In genomic region chr5:149993471-149993870, GRCh38 we compare ENCODE assay signal across 24 cellular contexts. TPM values are rescaled to one million over a fixed set of nuclear protein-coding genes. Genes with fewer than 3 reads are reported as not detected.
"Had no signal": no experiment of that assay in that cellular context is flagged by ENCODE, and none has a peak within 500 bp of the region (broad histone marks: within the 10 kb centered on the region; RNA-seq: fewer than 3 reads in every experiment).

No MANE protein-coding gene starts in this region.

- H3K9me3 ChIP-seq: Peyer's patch, SJCRH30, SK-N-SH had no signal

- H3K27ac ChIP-seq: Peyer's patch, RWPE1, SJCRH30, WERI-Rb-1 had no signal

- H3K4me3 Mint-ChIP-seq: activated CD8-positive, alpha-beta T cell treated with anti-CD3 and anti-CD28 coated beads for 36 hours; activated naive CD8-positive, alpha-beta T cell had no signal

- H3K4me3 ChIP-seq: Peyer's patch, SJCRH30 had no signal

- H3K4me2 ChIP-seq: SK-N-SH had no signal

- H3K9ac ChIP-seq: SK-N-SH had no signal

- DNase-seq: activated CD4-positive, alpha-beta T cell treated with anti-CD3 and anti-CD28 coated beads for 4 hours; activated CD8-positive, alpha-beta memory T cell treated with anti-CD3 and anti-CD28 coated beads, Interleukin-2, amount 50 U/mL, for 48 hours; activated CD8-positive, alpha-beta T cell treated with anti-CD3 and anti-CD28 coated beads for 36 hours; activated effector memory CD4-positive, alpha-beta T cell treated with Interleukin-2 at 50 U/mL for 16 hours; activated naive CD4-positive, alpha-beta T cell; activated T-cell treated with anti-CD3 and anti-CD28 coated beads, Interleukin-2, amount 50 U/mL, for 1 hour; MM.1S; NCI-H1105; NCI-H1436 treated with DMSO at 0.1 percent for 48 hours; NCI-H187; NCI-H2081; NCI-H446; NCI-H524; Peyer's patch; Right ventricle myocardium superior; SJCRH30; SK-N-SH; T-helper 1 cell; WERI-Rb-1 had no signal

- ATAC-seq: activated CD4-positive, CD25-positive, alpha-beta regulatory T cell treated with anti-CD3 and anti-CD28 coated beads, Interleukin-2, amount 50 U/mL, for 24 hours; activated CD8-positive, alpha-beta T cell treated with anti-CD3 and anti-CD28 coated beads for 36 hours had no signal

- H3K36me3 ChIP-seq: SJCRH30, WERI-Rb-1 had no signal

- H3K4me1 ChIP-seq: SJCRH30 had no signal

- H3K27ac Mint-ChIP-seq: activated CD8-positive, alpha-beta T cell treated with anti-CD3 and anti-CD28 coated beads for 36 hours; activated naive CD8-positive, alpha-beta T cell had no signal

- H3K27me3 Mint-ChIP-seq: activated CD8-positive, alpha-beta T cell treated with anti-CD3 and anti-CD28 coated beads for 36 hours; activated naive CD8-positive, alpha-beta T cell had no signal

- H3K9me3 Mint-ChIP-seq: activated CD8-positive, alpha-beta T cell treated with anti-CD3 and anti-CD28 coated beads for 36 hours had no signal

- H3K27me3 ChIP-seq: Peyer's patch, SJCRH30 had no signal

RNA-seq across cellular contexts. Expression of gene PDE6A, which starts 48.9 kb away (rescaled TPM):
- total RNA-seq: activated CD8-positive, alpha-beta T cell treated with anti-CD3 and anti-CD28 coated beads for 36 hours; cerebellum; Peyer's patch; T-helper 2 cell treated with Interferon-gamma antibody and Interleukin-4, amounts not matched to agents 100 ng/mL and 5 ng/mL, for 36 hours had no signal
